Comparison of ENCODE assay signal across 8 cellular contexts in genomic region chr4:30380404-30380998, GRCh38.
DNase-seq lines count a peak whose midpoint lies in the region; ATAC-seq and TF ChIP-seq lines count a peak whose summit lies in the region.

No MANE protein-coding gene starts in this region.

- POLR2A ChIA-PET in CD8-positive, alpha-beta T cell (lab: Charles Lee), result no interaction called here

- H3K4me1 ChIP-seq in CD8-positive, alpha-beta T cell (ENCODE audit: insufficient read depth, low read length), result no peaks in the 10 kb centered on the region

- H3K4me1 Mint-ChIP-seq in activated naive CD8-positive, alpha-beta T cell treated with anti-CD3 and anti-CD28 coated beads for 36 hours, result no peaks in the 10 kb centered on the region
- H3K4me1 Mint-ChIP-seq in CD8-positive, alpha-beta T cell (ENCODE audit: low read depth), result no peaks in the 10 kb centered on the region

- CTCF ChIA-PET in CD8-positive, alpha-beta T cell (lab: Charles Lee), result no interaction called here

- ATAC-seq in HG02610 (IDR thresholded peaks at IDR 0.05; ENCODE audit: unreplicated experiment), result peak; percentile 98
- no peak for ATAC-seq in CD8-positive, alpha-beta T cell

- H3K27me3 Mint-ChIP-seq in activated naive CD8-positive, alpha-beta T cell treated with anti-CD3 and anti-CD28 coated beads for 36 hours, result no peaks in the 10 kb centered on the region
- H3K27me3 Mint-ChIP-seq in CD8-positive, alpha-beta T cell (ENCODE audit: low read depth), result no peaks in the 10 kb centered on the region

- H3K36me3 ChIP-seq in CD8-positive, alpha-beta T cell (ENCODE audit: insufficient read depth, low read length), result no peaks in the 10 kb centered on the region

- H3K4me3 Mint-ChIP-seq in activated naive CD8-positive, alpha-beta T cell treated with anti-CD3 and anti-CD28 coated beads for 36 hours, result no peak overlapping the region
- H3K4me3 Mint-ChIP-seq in CD8-positive, alpha-beta T cell, result no peak overlapping the region

- DNase-seq in stimulated activated CD4-positive, alpha-beta T cell treated with anti-CD3 and anti-CD28 coated beads, Interleukin-15, amount 100 ng/mL, for 24 hours, result peak; percentile 12
- no peak for DNase-seq in stimulated activated CD4-positive, alpha-beta T cell treated with anti-CD3 and anti-CD28 coated beads, Interleukin-4, amount 100 ng/mL, for 1 hour
- DNase-seq in NCI-H1694 treated with DMSO at 0.1 percent for 48 hours (lab: John Stamatoyannopoulos, UW), result peak; percentile 46
- DNase-seq in activated naive CD8-positive, alpha-beta T cell treated with anti-CD3 and anti-CD28 coated beads for 36 hours, result peak; percentile 1
- peak; percentile 83 for DNase-seq in islet precursor cell
- no peak for DNase-seq in CD8-positive, alpha-beta T cell
- DNase-seq in OCI-M2 (lab: John Stamatoyannopoulos, UW; ENCODE audit: unreplicated experiment), result no peak

- H3K4me3 ChIP-seq in CD8-positive, alpha-beta T cell (ENCODE audit: low read depth, low read length), result no peak overlapping the region

- peaks cover 4% of the 10 kb centered on the region for H3K9me3 ChIP-seq in CD8-positive, alpha-beta T cell (ENCODE audit: low read length)

- peaks cover 8% of the 10 kb centered on the region for H3K9me3 Mint-ChIP-seq in activated naive CD8-positive, alpha-beta T cell treated with anti-CD3 and anti-CD28 coated beads for 36 hours
- peaks cover 20% of the 10 kb centered on the region for H3K9me3 Mint-ChIP-seq in CD8-positive, alpha-beta T cell

- no peak overlapping the region for H3K27ac ChIP-seq in CD8-positive, alpha-beta T cell (ENCODE audit: low read depth, low read length)

- H3K27me3 ChIP-seq in CD8-positive, alpha-beta T cell (ENCODE audit: insufficient read depth, low read length), result no peaks in the 10 kb centered on the region

- intact Hi-C loops in CD8-positive, alpha-beta T cell (cut with DNase I, micrococcal nuclease), result no loop called here

- H3K36me3 Mint-ChIP-seq in activated naive CD8-positive, alpha-beta T cell treated with anti-CD3 and anti-CD28 coated beads for 36 hours, result no peaks in the 10 kb centered on the region
- no peaks in the 10 kb centered on the region for H3K36me3 Mint-ChIP-seq in CD8-positive, alpha-beta T cell

- TF ChIP-seq CTCF in CD8-positive, alpha-beta T cell (IDR thresholded peaks at IDR 0.05), result no peak

- no peak overlapping the region for H3K27ac Mint-ChIP-seq in activated naive CD8-positive, alpha-beta T cell treated with anti-CD3 and anti-CD28 coated beads for 36 hours
- no peak overlapping the region for H3K27ac Mint-ChIP-seq in CD8-positive, alpha-beta T cell

Comparison
In these comparisons a context has a peak if more than half of its experiments do, and no peak if none do; other contexts are left out.
1. DNase-seq: peak in stimulated activated CD4-positive, alpha-beta T cell treated with anti-CD3 and anti-CD28 coated beads, Interleukin-15, amount 100 ng/mL, for 24 hours (single experiment), NCI-H1694 treated with DMSO at 0.1 percent for 48 hours (single experiment), activated naive CD8-positive, alpha-beta T cell treated with anti-CD3 and anti-CD28 coated beads for 36 hours (single experiment) and islet precursor cell (single experiment); none in stimulated activated CD4-positive, alpha-beta T cell treated with anti-CD3 and anti-CD28 coated beads, Interleukin-4, amount 100 ng/mL, for 1 hour (single experiment), CD8-positive, alpha-beta T cell (0 of 7) and OCI-M2 (single experiment).